ENCODE assay signal across 9 cellular contexts in genomic region chr2:15940661-15941482, GRCh38. TPM values are rescaled to one million over a fixed set of nuclear protein-coding genes. Genes with fewer than 3 reads are reported as not detected.
A peak's percentile ranks its signal among the peaks of the same experiment; 100 is the strongest.
DNase-seq lines count a peak whose midpoint lies in the region; ATAC-seq, FAIRE-seq and TF ChIP-seq lines count a peak whose summit lies in the region.
"Had no signal": no experiment of that assay in that cellular context is flagged by ENCODE, and none has a peak within 500 bp of the region (broad histone marks: within the 10 kb centered on the region; RNA-seq: fewer than 3 reads in every experiment).

No MANE protein-coding gene starts in this region.

- H3K27ac ChIP-seq in SJSA1 (no peak overlapping the region), heart right ventricle (peak overlapping the region in 4 of 10 donors; percentile 9 to 53 (median 38)), psoas muscle (no peak overlapping the region)

- WGBS in heart right ventricle, 2 donors, result 0 to 1% methylated on average over 51 to 52 of the region's 52 CpGs
- 0 to 1% (median 0%) methylated on average over 48 to 52 of the region's 52 CpGs for WGBS in psoas muscle, 3 donors

- peaks cover 26% of the 10 kb centered on the region for H3K4me1 ChIP-seq in SJSA1 (replicated peaks)
- peaks cover 4 to 52% (median 45%) of the 10 kb centered on the region in 9 donors for H3K4me1 ChIP-seq in heart right ventricle
- peaks cover 29% of the 10 kb centered on the region for H3K4me1 ChIP-seq in psoas muscle

- intact Hi-C loops in heart right ventricle (cut with DNase I) (loop anchor here (2.0 to 10.0 kb wide), 14 partner anchors 276 to 816 kb away; no protein-coding TSS in a partner anchor), psoas muscle (cut with DNase I) (loop anchor here (1.0 to 10.0 kb wide), 7 partner anchors 304 to 674 kb away; no protein-coding TSS in a partner anchor)

- 0 out of 2 replicates have a peak, but pooled peaks cover 4% of the 10 kb centered on the region for H3K36me3 ChIP-seq in SJSA1
- H3K36me3 ChIP-seq in heart right ventricle, result peaks cover 0 to 9% (median 0%) of the 10 kb centered on the region in 9 donors
- no peaks in the 10 kb centered on the region for H3K36me3 ChIP-seq in psoas muscle (ENCODE audit: insufficient read depth in 1 of 2, low read depth in 1 of 2)

- H3K27me3 ChIP-seq in SJSA1 (replicated peaks), result peaks cover 49% of the 10 kb centered on the region
- peaks cover 0 to 67% (median 38%) of the 10 kb centered on the region in 7 donors for H3K27me3 ChIP-seq in heart right ventricle
- peaks cover 0 to 38% (median 11%) of the 10 kb centered on the region in 3 donors for H3K27me3 ChIP-seq in psoas muscle (ENCODE audit: insufficient read depth in 3 of 3, low read length in 2 of 3)

- peak overlapping the region; percentile 39 for H3K4me3 ChIP-seq in SJSA1
- H3K4me3 ChIP-seq in heart right ventricle, result peak overlapping the region; percentile 40 to 75 (median 57)
- peak overlapping the region; percentile 63 for H3K4me3 ChIP-seq in psoas muscle

- no peaks in the 10 kb centered on the region for H3K9me3 ChIP-seq in SJSA1 (replicated peaks)
- no peaks in the 10 kb centered on the region for H3K9me3 ChIP-seq in heart right ventricle
- H3K9me3 ChIP-seq in psoas muscle, result no peaks in the 10 kb centered on the region

- ATAC-seq in heart right ventricle, result peak in 6 of 8 donors; percentile 0 to 52 (median 13)
- peak in 2 of 4 donors; percentile 19 to 31 for ATAC-seq in psoas muscle
- ATAC-seq in GM19455 (IDR thresholded peaks at IDR 0.05; ENCODE audit: unreplicated experiment), result no peak

- TF ChIP-seq CTCF in heart right ventricle (IDR thresholded peaks at IDR 0.05) (no peak), psoas muscle (IDR thresholded peaks at IDR 0.05) (no peak)

- no peak for FAIRE-seq in GM19239 (lab: Jason Lieb, UNC)

- peak; percentile 13 for DNase-seq in GM19239 (ENCODE audit: insufficient read length, low spot score)
- DNase-seq in SJSA1 (ENCODE audit: low read depth in 1 of 2, low spot score in 2 of 2), result peak in 1 of 2 experiments; percentile 34
- peak in 1 of 2 donors; percentile 7 for DNase-seq in heart right ventricle
- DNase-seq in psoas muscle, result no peak
- no peak for DNase-seq in T1000 (lab: John Stamatoyannopoulos, UW)
- no peak for DNase-seq in SIG-M5 treated with dmso at 0.1 percent for 504 hours (lab: John Stamatoyannopoulos, UW; ENCODE audit: unreplicated experiment)
- DNase-seq in NCI-H2196 (lab: John Stamatoyannopoulos, UW; ENCODE audit: unreplicated experiment), result no peak

RNA-seq across cellular contexts. Expression of gene MYCN, which starts 0.5 kb away (rescaled TPM):
- total RNA-seq in SJSA1 (2014; rRNA removed; shearing (Covaris generic)), result 1.2 and 3.7 TPM in 2 replicates
- total RNA-seq in heart right ventricle (1 to 10 TPM in 2 of 10 donors, under 1 TPM in 8; 0.14 to 1.4 (median 0.61) TPM), psoas muscle (under 1 TPM; 0.25 to 0.36 (median 0.30) TPM)
- polyA plus RNA-seq in heart right ventricle (under 1 TPM; 0.35 to 0.37 TPM), psoas muscle (under 1 TPM; 0.10 to 0.29 (median 0.21) TPM)
- total RNA-seq: HT1080 had no signal
